In genomic region chr13:97139704-97140103, GRCh38 we compare ENCODE assay signal across 17 cellular contexts.
A peak's percentile ranks its signal among the peaks of the same experiment; 100 is the strongest.
DNase-seq lines count a peak whose midpoint lies in the region; FAIRE-seq and TF ChIP-seq lines count a peak whose summit lies in the region.
"Had no signal": no experiment of that assay in that cellular context is flagged by ENCODE, and none has a peak within 500 bp of the region (broad histone marks: within the 10 kb centered on the region; RNA-seq: fewer than 3 reads in every experiment).

No MANE protein-coding gene starts in this region.

- H3K36me3 ChIP-seq in SJCRH30, result no peaks in the 10 kb centered on the region
- no peaks in the 10 kb centered on the region for H3K36me3 ChIP-seq in breast epithelium

- intact Hi-C loops in breast epithelium (cut with DNase I; ENCODE audit: low total_unique reads), result no loop called here

- H3K27ac ChIP-seq in SJCRH30 (no peak overlapping the region), breast epithelium (no peak overlapping the region)

- TF ChIP-seq CTCF in type B pancreatic cell (conservative IDR thresholded peaks at IDR 0.05), result no peak
- no peak for TF ChIP-seq CTCF in breast epithelium (IDR thresholded peaks at IDR 0.05)

- H3K27ac Mint-ChIP-seq in type B pancreatic cell, result peak overlapping the region; percentile 57
- H3K27ac Mint-ChIP-seq: CD4-positive, CD25-positive, alpha-beta regulatory T cell had no signal

- TF ChIP-seq POLR2A in GM12892 (IDR thresholded peaks at IDR 0.05; ENCODE audit: low read depth, low read length), result no peak
- TF ChIP-seq POLR2A in breast epithelium (IDR thresholded peaks at IDR 0.05), result no peak

- H3K4me1 ChIP-seq in SJCRH30, result peaks cover 22% of the 10 kb centered on the region
- peaks cover 3 to 18% of the 10 kb centered on the region in 2 donors for H3K4me1 ChIP-seq in breast epithelium

- no peaks in the 10 kb centered on the region for H3K27me3 Mint-ChIP-seq in type B pancreatic cell

- no peaks in the 10 kb centered on the region for H3K9me3 Mint-ChIP-seq in type B pancreatic cell

- H3K4me1 Mint-ChIP-seq in type B pancreatic cell (ENCODE audit: unreplicated experiment), result peaks cover 34% of the 10 kb centered on the region

- no peaks in the 10 kb centered on the region for H3K36me3 Mint-ChIP-seq in type B pancreatic cell
- H3K36me3 Mint-ChIP-seq: CD4-positive, CD25-positive, alpha-beta regulatory T cell had no signal

- no peak overlapping the region for H3K4me3 Mint-ChIP-seq in type B pancreatic cell
- H3K4me3 Mint-ChIP-seq: CD4-positive, CD25-positive, alpha-beta regulatory T cell had no signal

- DNase-seq in SKM-1 treated with dmso at 0.1 percent for 144 hours (lab: John Stamatoyannopoulos, UW; ENCODE audit: unreplicated experiment), result peak; percentile 17
- no peak for DNase-seq in SKM-1 (lab: John Stamatoyannopoulos, UW; ENCODE audit: unreplicated experiment)
- peak; percentile 19 to 20 for DNase-seq in SJCRH30
- DNase-seq in iPS-NIHi7 (ENCODE audit: extremely low spot score), result peak; percentile 16
- no peak for DNase-seq in type B pancreatic cell (ENCODE audit: extremely low spot score, unreplicated experiment)
- no peak for DNase-seq in GM12892 (ENCODE audit: insufficient read length)
- DNase-seq in breast epithelium (ENCODE audit: low spot score in 2 of 2), result no peak
- DNase-seq in OCI-M2 (lab: John Stamatoyannopoulos, UW; ENCODE audit: unreplicated experiment), result no peak
- DNase-seq: CD4-positive, CD25-positive, alpha-beta regulatory T cell; H7; Karpas-422; MM.1S; NCI-H2107; NCI-H226; NK-92 treated with Interleukin-12 subunit alpha and Interleukin-12 subunit beta, amount 100 ng/mL, for 24 hours; PC-9; SW 1271 had no signal

- H3K9me3 ChIP-seq in SJCRH30 (replicated peaks) (no peaks in the 10 kb centered on the region), breast epithelium (no peaks in the 10 kb centered on the region)

- no peak overlapping the region for H3K4me3 ChIP-seq in SJCRH30
- no peak overlapping the region for H3K4me3 ChIP-seq in breast epithelium
- H3K4me3 ChIP-seq: PC-9 had no signal

- FAIRE-seq in GM12892 (lab: Jason Lieb, UNC), result no peak

- H3K27me3 ChIP-seq in SJCRH30 (no peaks in the 10 kb centered on the region), breast epithelium (no peaks in the 10 kb centered on the region)

Comparison
In these comparisons a context has a peak if more than half of its experiments do, and no peak if none do; other contexts are left out.
1. DNase-seq: peak in SKM-1 treated with dmso at 0.1 percent for 144 hours (single experiment), SJCRH30 (2 of 2) and iPS-NIHi7 (single experiment); none in SKM-1 (single experiment), type B pancreatic cell (single experiment), GM12892 (single experiment), breast epithelium (0 of 2) and OCI-M2 (single experiment).